ENCODE assay signal across 8 cellular contexts in genomic region chr4:78551420-78552351, GRCh38. TPM values are rescaled to one million over a fixed set of nuclear protein-coding genes. Genes with fewer than 3 reads are reported as not detected.
DNase-seq lines count a peak whose midpoint lies in the region; ATAC-seq and TF ChIP-seq lines count a peak whose summit lies in the region.

Gene ANXA3 (plus strand): TSS chr4:78551770. CDS start chr4:78554474, 2,704 bp downstream.

- no peak for TF ChIP-seq CTCF in glutamatergic neuron (IDR thresholded peaks at IDR 0.05; ENCODE audit: partially characterized antibody, unreplicated experiment)
- TF ChIP-seq CTCF in omental fat pad (IDR thresholded peaks at IDR 0.05) = no peak

- no peaks in the 10 kb centered on the region for H3K4me1 Mint-ChIP-seq in glutamatergic neuron (ENCODE audit: low read depth, unreplicated experiment)

- peak; percentile 69 for ATAC-seq in omental fat pad (ENCODE audit: low FRiP score)

- DNase-seq in NCI-H82 (lab: John Stamatoyannopoulos, UW) (peak; percentile 32), NCI-H82 treated with DMSO at 0.1 percent for 48 hours (lab: John Stamatoyannopoulos, UW; ENCODE audit: unreplicated experiment) (no peak), HT-29 (ENCODE audit: low spot score) (peak; percentile 87), glutamatergic neuron (peak; percentile 35), omental fat pad (ENCODE audit: low spot score) (no peak), putamen (ENCODE audit: low spot score) (no peak), NCI-H2081 treated with DMSO at 0.1 percent for 48 hours (lab: John Stamatoyannopoulos, UW) (no peak)
- DNase-seq in activated T-cell treated with anti-CD3 and anti-CD28 coated beads, Interleukin-2, amount 50 U/mL, for 48 hours = peak; percentile 25 to 32

- H3K9me3 Mint-ChIP-seq in glutamatergic neuron (ENCODE audit: unreplicated experiment) = no peaks in the 10 kb centered on the region

- no peaks in the 10 kb centered on the region for H3K36me3 Mint-ChIP-seq in glutamatergic neuron (ENCODE audit: unreplicated experiment)

- no peaks in the 10 kb centered on the region for H3K27me3 Mint-ChIP-seq in glutamatergic neuron (ENCODE audit: unreplicated experiment)

- no peak within 1 kb of the TSS for H3K27ac Mint-ChIP-seq in glutamatergic neuron (ENCODE audit: unreplicated experiment)

- peak within 1 kb of the TSS; percentile 88 for H3K4me3 Mint-ChIP-seq in glutamatergic neuron (ENCODE audit: unreplicated experiment)

RNA-seq across cellular contexts. Expression of gene ANXA3, which starts in this region (rescaled TPM):
- 160 and 175 TPM in 2 replicates for total RNA-seq in HT-29 (2014; rRNA removed; shearing (Covaris generic))
- not detected for total RNA-seq in glutamatergic neuron (ENCODE audit: unreplicated experiment)
- 100 to 1,000 TPM in 2 of 4 donors, 10 to 100 TPM in 2; 76.3 to 217 (median 105) TPM for total RNA-seq in omental fat pad

Comparison
In these comparisons a context has a peak if more than half of its experiments do, and no peak if none do; other contexts are left out.
1. RNA of gene ANXA3 (total RNA-seq): 160 to 175 TPM in HT-29 and 76.3 to 217 TPM in omental fat pad; not detected in glutamatergic neuron (single experiment); every median in the first group is over 10 times any median in the second.
2. DNase-seq: peak in NCI-H82 (single experiment), HT-29 (single experiment) and activated T-cell treated with anti-CD3 and anti-CD28 coated beads, Interleukin-2, amount 50 U/mL, for 48 hours (2 of 2); none in NCI-H82 treated with DMSO at 0.1 percent for 48 hours (single experiment), omental fat pad (single experiment), putamen (single experiment) and NCI-H2081 treated with DMSO at 0.1 percent for 48 hours (single experiment).
3. Peak in DNase-seq in glutamatergic neuron; RNA of the gene not detected or under 1 TPM.